In genomic region chr6:137075790-137076189, GRCh38 we compare ENCODE assay signal across 1 cellular context. TPM values are rescaled to one million over a fixed set of nuclear protein-coding genes. Genes with fewer than 3 reads are reported as not detected.
"Had no signal": no experiment of that assay in that cellular context is flagged by ENCODE, and none has a peak within 500 bp of the region (broad histone marks: within the 10 kb centered on the region; RNA-seq: fewer than 3 reads in every experiment).

No MANE protein-coding gene starts in this region.

RNA-seq across cellular contexts. Expression of gene IL20RA, which starts 31.0 kb away (rescaled TPM):
- total RNA-seq: G401 had no signal
